In genomic region chr14:65098586-65098985, GRCh38 we compare ENCODE assay signal across 8 cellular contexts. TPM values are rescaled to one million over a fixed set of nuclear protein-coding genes. Genes with fewer than 3 reads are reported as not detected.
DNase-seq lines count a peak whose midpoint lies in the region; ATAC-seq and TF ChIP-seq lines count a peak whose summit lies in the region.

No MANE protein-coding gene starts in this region.

- peak overlapping the region; percentile 80 for H3K4me3 Mint-ChIP-seq in T-helper 1 cell treated with Interleukin-12 subunit alpha and Interleukin-12 subunit beta and Interleukin-4 antibody, amounts not matched to agents 30 μg/mL and 1 μg/mL, for 36 hours
- H3K4me3 Mint-ChIP-seq in stimulated activated effector memory CD8-positive, alpha-beta T cell treated with anti-CD3 and anti-CD28 coated beads, Interleukin-12 subunit alpha, Interleukin-12 subunit beta, amount 100 ng/mL, for 72 hours = peak overlapping the region; percentile 81

- H3K4me1 Mint-ChIP-seq in T-helper 1 cell treated with Interleukin-12 subunit alpha and Interleukin-12 subunit beta and Interleukin-4 antibody, amounts not matched to agents 30 μg/mL and 1 μg/mL, for 36 hours (ENCODE audit: low read depth) = peaks cover 62% of the 10 kb centered on the region
- H3K4me1 Mint-ChIP-seq in stimulated activated effector memory CD8-positive, alpha-beta T cell treated with anti-CD3 and anti-CD28 coated beads, Interleukin-12 subunit alpha, Interleukin-12 subunit beta, amount 100 ng/mL, for 72 hours = peaks cover 65% of the 10 kb centered on the region

- peaks cover 9% of the 10 kb centered on the region for H3K4me1 ChIP-seq in fibroblast of lung (ENCODE audit: control insufficient read depth, extremely low read depth, insufficient read depth, low read length)

- H3K79me2 ChIP-seq in fibroblast of lung (ENCODE audit: control insufficient read depth, insufficient read depth, low read length) = peaks cover 52% of the 10 kb centered on the region

- H3K36me3 ChIP-seq in fibroblast of lung (ENCODE audit: control insufficient read depth, insufficient read depth, low read length) = peaks cover 2% of the 10 kb centered on the region

- TF ChIP-seq CTCF in fibroblast of lung (conservative IDR thresholded peaks at IDR 0.05 in 1 of 2, IDR thresholded peaks at IDR 0.05 in 1 of 2; ENCODE audit: low read depth in 1 of 2, low read length in 2 of 2) = no peak

- H3K9ac ChIP-seq in fibroblast of lung (ENCODE audit: insufficient read depth, low read length) = peak overlapping the region; percentile 28

- H3K9me3 Mint-ChIP-seq in T-helper 1 cell treated with Interleukin-12 subunit alpha and Interleukin-12 subunit beta and Interleukin-4 antibody, amounts not matched to agents 30 μg/mL and 1 μg/mL, for 36 hours = no peaks in the 10 kb centered on the region
- H3K9me3 Mint-ChIP-seq in stimulated activated effector memory CD8-positive, alpha-beta T cell treated with anti-CD3 and anti-CD28 coated beads, Interleukin-12 subunit alpha, Interleukin-12 subunit beta, amount 100 ng/mL, for 72 hours = no peaks in the 10 kb centered on the region

- no peaks in the 10 kb centered on the region for H4K20me1 ChIP-seq in fibroblast of lung (ENCODE audit: control insufficient read depth, extremely low read depth, insufficient read depth, low read length)

- no peaks in the 10 kb centered on the region for H3K9me3 ChIP-seq in fibroblast of lung (ENCODE audit: control insufficient read depth, insufficient read depth, low read depth, low read length)

- H3K27ac Mint-ChIP-seq in T-helper 1 cell treated with Interleukin-12 subunit alpha and Interleukin-12 subunit beta and Interleukin-4 antibody, amounts not matched to agents 30 μg/mL and 1 μg/mL, for 36 hours = peak overlapping the region; percentile 90
- H3K27ac Mint-ChIP-seq in stimulated activated effector memory CD8-positive, alpha-beta T cell treated with anti-CD3 and anti-CD28 coated beads, Interleukin-12 subunit alpha, Interleukin-12 subunit beta, amount 100 ng/mL, for 72 hours = peak overlapping the region; percentile 90

- H3K4me3 ChIP-seq in fibroblast of lung (replicated peaks in 1 of 4; ENCODE audit: control extremely low read depth in 1 of 4, insufficient read depth in 1 of 4, low read depth in 3 of 4, low read length in 4 of 4) = peak overlapping the region; percentile 3 to 43 (median 28)

- no peaks in the 10 kb centered on the region for H3K27me3 ChIP-seq in fibroblast of lung (ENCODE audit: control insufficient read depth, insufficient read depth, low read length)

- intact Hi-C loops in left colon (cut with DNase I, micrococcal nuclease) = no loop called here

- no peaks in the 10 kb centered on the region for H3K27me3 Mint-ChIP-seq in T-helper 1 cell treated with Interleukin-12 subunit alpha and Interleukin-12 subunit beta and Interleukin-4 antibody, amounts not matched to agents 30 μg/mL and 1 μg/mL, for 36 hours (ENCODE audit: low read depth)

- peak; percentile 33 for DNase-seq in HCEC 1CT
- peak; percentile 13 to 60 for DNase-seq in fibroblast of lung (ENCODE audit: low read depth in 2 of 2)
- no peak for DNase-seq in stimulated activated effector memory CD8-positive, alpha-beta T cell treated with anti-CD3 and anti-CD28 coated beads, Interleukin-12 subunit alpha, Interleukin-12 subunit beta, amount 100 ng/mL, for 72 hours (ENCODE audit: low spot score in 2 of 2)
- DNase-seq in HPDE6-E6E7 (ENCODE audit: extremely low spot score) = no peak
- no peak for DNase-seq in left colon

- H2AFZ ChIP-seq in fibroblast of lung (ENCODE audit: low read length) = no peak overlapping the region

- H3K36me3 Mint-ChIP-seq in T-helper 1 cell treated with Interleukin-12 subunit alpha and Interleukin-12 subunit beta and Interleukin-4 antibody, amounts not matched to agents 30 μg/mL and 1 μg/mL, for 36 hours (ENCODE audit: low read depth) = peaks cover 46% of the 10 kb centered on the region
- H3K36me3 Mint-ChIP-seq in stimulated activated effector memory CD8-positive, alpha-beta T cell treated with anti-CD3 and anti-CD28 coated beads, Interleukin-12 subunit alpha, Interleukin-12 subunit beta, amount 100 ng/mL, for 72 hours = peaks cover 88% of the 10 kb centered on the region

- H3K27ac ChIP-seq in fibroblast of lung (ENCODE audit: insufficient read depth, low read length) = peak overlapping the region; percentile 17

- ATAC-seq in stimulated activated effector memory CD8-positive, alpha-beta T cell treated with anti-CD3 and anti-CD28 coated beads, Interleukin-12 subunit alpha, Interleukin-12 subunit beta, amount 100 ng/mL, for 72 hours = no peak
- ATAC-seq in HG02763 (IDR thresholded peaks at IDR 0.05; ENCODE audit: unreplicated experiment) = no peak
- ATAC-seq in HG03378 (IDR thresholded peaks at IDR 0.05; ENCODE audit: unreplicated experiment) = no peak
- ATAC-seq in left colon = no peak

- H3K4me2 ChIP-seq in fibroblast of lung (ENCODE audit: extremely low read depth, insufficient read depth, low read length) = peak overlapping the region; percentile 44

RNA-seq across cellular contexts. Expression of gene MAX, which starts 3.7 kb away (rescaled TPM):
- total RNA-seq in fibroblast of lung = 35.0 and 39.0 TPM in 2 replicates
- 85.8 and 92.8 TPM in 2 replicates for polyA plus RNA-seq in fibroblast of lung
- polyA plus RNA-seq in fibroblast of lung (2012) = 49.9 and 57.3 TPM in 2 replicates
- 52.1 and 75.9 TPM in 2 replicates for polyA minus RNA-seq in fibroblast of lung (ENCODE audit: low replicate concordance)
- total RNA-seq in left colon = 100 to 1,000 TPM in 1 of 2 donors, 10 to 100 TPM in 1; 95.5 to 137 TPM

Comparison
In these comparisons a context has a peak if more than half of its experiments do, and no peak if none do; other contexts are left out.
1. DNase-seq: peak in HCEC 1CT (single experiment) and fibroblast of lung (2 of 2); none in stimulated activated effector memory CD8-positive, alpha-beta T cell treated with anti-CD3 and anti-CD28 coated beads, Interleukin-12 subunit alpha, Interleukin-12 subunit beta, amount 100 ng/mL, for 72 hours (0 of 2), HPDE6-E6E7 (single experiment) and left colon (0 of 2).